In the genomic region with DNA sequence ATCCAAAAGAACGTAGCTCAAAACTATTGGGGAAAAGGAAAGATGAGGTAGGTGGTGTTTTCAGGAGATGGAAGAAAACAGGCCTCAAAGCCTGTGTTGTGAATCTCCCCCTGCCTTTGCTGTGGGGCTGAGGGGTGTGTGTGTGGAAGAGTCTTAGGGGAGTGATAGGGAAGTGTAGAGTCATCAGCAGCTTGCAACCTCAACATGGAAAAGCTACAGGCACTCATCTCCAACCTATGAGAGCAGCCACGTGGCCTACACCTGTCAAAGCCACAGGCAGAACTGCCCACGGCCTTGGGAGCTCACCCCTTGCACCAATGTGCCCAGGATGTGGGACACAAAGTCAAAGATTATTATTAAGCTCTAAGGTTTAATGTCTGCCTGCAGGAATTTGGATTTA, we compare ENCODE assay signal across 33 cellular contexts. TPM values are rescaled to one million over a fixed set of nuclear protein-coding genes. Genes with fewer than 3 reads are reported as not detected.
"Had no signal": no experiment of that assay in that cellular context is flagged by ENCODE, and none has a peak within 500 bp of the region (broad histone marks: within the 10 kb centered on the region; RNA-seq: fewer than 3 reads in every experiment).

No MANE protein-coding gene starts in this region.

- H3K36me3 ChIP-seq: heart right ventricle, left ventricle myocardium inferior, ovary, right atrium auricular region, right lobe of liver, suprapubic skin, tibial nerve, uterus had no signal

- H3K4me2 ChIP-seq: hepatocyte, smooth muscle cell had no signal

- ATAC-seq: heart right ventricle, right lobe of liver had no signal

- H3K4me3 Mint-ChIP-seq: mesothelial cell of epicardium; naive B cell; nephron; neural crest cell; stimulated activated naive CD8-positive, alpha-beta T cell treated with anti-CD3 and anti-CD28 coated beads, Interleukin-15, Interleukin-2, amounts not matched to agents 100 ng/mL and 50 ng/mL, for 24 hours; type B pancreatic cell had no signal

- H3K27me3 ChIP-seq: hepatocyte, ovary, right atrium auricular region, right lobe of liver, uterus had no signal

- H3K27ac Mint-ChIP-seq: mesothelial cell of epicardium; naive B cell; nephron; progenitor cell of endocrine pancreas; stimulated activated naive CD8-positive, alpha-beta T cell treated with anti-CD3 and anti-CD28 coated beads, Interleukin-15, Interleukin-2, amounts not matched to agents 100 ng/mL and 50 ng/mL, for 24 hours; type B pancreatic cell had no signal

- H3K79me2 ChIP-seq: hepatocyte had no signal

- H3K4me1 ChIP-seq: left ventricle myocardium inferior, right atrium auricular region, right lobe of liver, suprapubic skin, tibial nerve, uterus had no signal

- H3K9me3 Mint-ChIP-seq: neural crest cell, type B pancreatic cell had no signal

- H3K36me3 Mint-ChIP-seq: mesothelial cell of epicardium, type B pancreatic cell had no signal

- H2AFZ ChIP-seq: hepatocyte had no signal

- H3K9me3 ChIP-seq: right lobe of liver, suprapubic skin, uterus had no signal

- H3K4me3 ChIP-seq: heart right ventricle, hepatocyte, left ventricle myocardium inferior, lung, ovary, right atrium auricular region, right lobe of liver, smooth muscle cell, suprapubic skin, tibial nerve, uterus had no signal

- H3K4me1 Mint-ChIP-seq: mesothelial cell of epicardium, nephron, neural crest cell had no signal

- H3K27ac ChIP-seq: heart right ventricle, hepatocyte, left ventricle myocardium inferior, ovary, right atrium auricular region, right lobe of liver, suprapubic skin, tibial nerve, uterus had no signal

- DNase-seq: heart right ventricle; islet precursor cell; left ventricle myocardium inferior; mesendoderm; naive B cell; nucleus accumbens; ovary; right lobe of liver; stimulated activated CD4-positive, alpha-beta T cell treated with anti-CD3 and anti-CD28 coated beads, Interleukin-1b, Interleukin-23, amount 100 ng/mL, for 48 hours; stimulated activated CD4-positive, alpha-beta T cell treated with anti-CD3 and anti-CD28 coated beads, Interleukin-2, amount 100 ng/mL, for 48 hours; stimulated activated CD4-positive, alpha-beta T cell treated with anti-CD3 and anti-CD28 coated beads, Interleukin-4, amount 100 ng/mL, for 4 hours; stimulated activated naive CD4-positive, alpha-beta T cell; uterus had no signal

RNA-seq across cellular contexts. Expression of a gene that starts 4.3 kb away (rescaled TPM):
- total RNA-seq: hepatocyte, kidney epithelial cell, mesothelial cell of epicardium, mononuclear cell, neural crest cell, progenitor cell of endocrine pancreas, pulmonary artery endothelial cell, renal cortical epithelial cell, right atrium auricular region, skeletal muscle tissue, smooth muscle cell, subcutaneous adipose tissue, suprapubic skin had no signal

RNA-seq across cellular contexts. Expression of a gene that starts 25.6 kb away (rescaled TPM):
- total RNA-seq: hepatocyte, kidney epithelial cell, mesothelial cell of epicardium, neural crest cell, progenitor cell of endocrine pancreas, pulmonary artery endothelial cell, renal cortical epithelial cell, right lobe of liver had no signal

RNA-seq across cellular contexts. Expression of a gene that starts 27.6 kb away (rescaled TPM):
- total RNA-seq: heart right ventricle, hepatocyte, kidney epithelial cell, left ventricle myocardium inferior, lower leg skin, lung, mesothelial cell of epicardium, mononuclear cell, neural crest cell, ovary, progenitor cell of endocrine pancreas, pulmonary artery endothelial cell, renal cortical epithelial cell, right atrium auricular region, right lobe of liver, skeletal muscle tissue, smooth muscle cell, subcutaneous adipose tissue, suprapubic skin, tibial nerve, ureter, uterus had no signal

RNA-seq across cellular contexts. Expression of a gene that starts 47.6 kb away (rescaled TPM):
- total RNA-seq: kidney epithelial cell, mesothelial cell of epicardium, mononuclear cell, neural crest cell, progenitor cell of endocrine pancreas, pulmonary artery endothelial cell, renal cortical epithelial cell, smooth muscle cell had no signal
